Comparison of ENCODE assay signal across 10 cellular contexts in genomic region chr12:57781801-57782200, GRCh38. TPM values are rescaled to one million over a fixed set of nuclear protein-coding genes. Genes with fewer than 3 reads are reported as not detected.
DNase-seq lines count a peak whose midpoint lies in the region; ATAC-seq and TF ChIP-seq lines count a peak whose summit lies in the region.
"Had no signal": no experiment of that assay in that cellular context is flagged by ENCODE, and none has a peak within 500 bp of the region (broad histone marks: within the 10 kb centered on the region; RNA-seq: fewer than 3 reads in every experiment).

No MANE protein-coding gene starts in this region.

- peak overlapping the region; percentile 59; the same call in 1 of the 2 replicates for H3K27ac ChIP-seq in 22Rv1
- peak overlapping the region; percentile 73 for H3K27ac ChIP-seq in CD4-positive, alpha-beta memory T cell (ENCODE audit: low read depth, low read length)
- no peak overlapping the region for H3K27ac ChIP-seq in OCI-LY7 (ENCODE audit: low read depth, low read length, poor library complexity, severe bottlenecking)
- H3K27ac ChIP-seq: PC-9 had no signal

- peak overlapping the region; percentile 74; the same call in 1 of the 2 replicates for H2AFZ ChIP-seq in OCI-LY7 (ENCODE audit: low read length)
- H2AFZ ChIP-seq: PC-9 had no signal

- intact Hi-C loops in CD4-positive, alpha-beta memory T cell (cut with micrococcal nuclease), result loop anchor here (1.0 to 2.0 kb wide), 7 partner anchors 10 to 199 kb away; partner anchors contain the start of genes CDK4, EEF1AKMT3 and METTL1
- intact Hi-C loops in OCI-LY7 (cut with micrococcal nuclease; ENCODE audit: unreplicated experiment), result loop anchor here (5.0 kb wide), 1 partner anchor 126 kb away; no protein-coding TSS in a partner anchor

- POLR2A ChIA-PET in CD4-positive, alpha-beta memory T cell (lab: Charles Lee; ENCODE audit: partially characterized antibody), result interaction anchor here (0.7 to 7.0 kb wide), 13 partner anchors 9 to 155 kb away, joined by 3 to 53 read pairs (median 3); partner anchors contain the start of genes CDK4, CTDSP2, CYP27B1 and EEF1AKMT3
- POLR2A ChIA-PET in OCI-LY7 (lab: Charles Lee), result interaction anchor here (0.8 to 1.0 kb wide), 2 partner anchors 10 to 15 kb away, joined by 3 read pairs; partner anchors contain the start of genes EEF1AKMT3 and METTL1

- CTCF ChIA-PET in CD4-positive, alpha-beta memory T cell (lab: Charles Lee; ENCODE audit: partially characterized antibody), result interaction anchor here (0.7 to 7.8 kb wide), 17 partner anchors 8 to 125 kb away, joined by 3 to 64 read pairs (median 6); partner anchors contain the start of genes CDK4, CYP27B1, EEF1AKMT3 and METTL1
- CTCF ChIA-PET in OCI-LY7 (lab: Charles Lee; ENCODE audit: unreplicated experiment), result no interaction called here

- no peaks in the 10 kb centered on the region for H4K20me1 ChIP-seq in OCI-LY7 (ENCODE audit: insufficient read depth, low read length)

- peaks cover 9 to 26% of the 10 kb centered on the region in 2 donors for H3K36me3 Mint-ChIP-seq in CD4-positive, alpha-beta memory T cell
- H3K36me3 Mint-ChIP-seq in effector memory CD8-positive, alpha-beta T cell (ENCODE audit: insufficient read depth), result peaks cover 37% of the 10 kb centered on the region

- H3K27me3 Mint-ChIP-seq in CD4-positive, alpha-beta memory T cell, result no peaks in the 10 kb centered on the region
- no peaks in the 10 kb centered on the region for H3K27me3 Mint-ChIP-seq in effector memory CD8-positive, alpha-beta T cell

- peaks cover 0 to 4% (median 0%) of the 10 kb centered on the region in 8 donors for H3K9me3 Mint-ChIP-seq in CD4-positive, alpha-beta memory T cell
- H3K9me3 Mint-ChIP-seq in effector memory CD8-positive, alpha-beta T cell, result no peaks in the 10 kb centered on the region

- peaks cover 59% of the 10 kb centered on the region for H3K4me1 ChIP-seq in CD4-positive, alpha-beta memory T cell (ENCODE audit: insufficient read depth, low read length)
- peaks cover 20% of the 10 kb centered on the region for H3K4me1 ChIP-seq in OCI-LY7 (ENCODE audit: insufficient read depth, low read length, poor library complexity, severe bottlenecking)

- peak in 1 of 5 donors; percentile 9 for DNase-seq in CD4-positive, alpha-beta memory T cell
- DNase-seq in OCI-LY7 (ENCODE audit: low spot score) (no peak), foreskin fibroblast (no peak), NCI-H1417 (lab: John Stamatoyannopoulos, UW) (no peak), NCI-H2227 (lab: John Stamatoyannopoulos, UW; ENCODE audit: unreplicated experiment) (no peak), NCI-H128 (lab: John Stamatoyannopoulos, UW; ENCODE audit: unreplicated experiment) (no peak)
- DNase-seq in effector memory CD8-positive, alpha-beta T cell, result no peak

- H3K4me1 Mint-ChIP-seq in CD4-positive, alpha-beta memory T cell, result peaks cover 46 to 64% (median 54%) of the 10 kb centered on the region in 4 donors
- peaks cover 32 to 35% of the 10 kb centered on the region in 2 donors for H3K4me1 Mint-ChIP-seq in effector memory CD8-positive, alpha-beta T cell (ENCODE audit: low read depth in 2 of 2)

- BruUV-seq in OCI-LY7 (replicated peaks; lab: Mats Ljungman, UMichigan), result no TSS peak

- no peak for ATAC-seq in effector memory CD8-positive, alpha-beta T cell (replicated peaks)

- H3K4me2 ChIP-seq in OCI-LY7 (ENCODE audit: low read length), result 0 out of 2 replicates have a peak overlapping the region, but pooled peaks have one; percentile 12
- H3K4me2 ChIP-seq: PC-9 had no signal

- peak overlapping the region; percentile 95 to 100 (median 99) for H3K27ac Mint-ChIP-seq in CD4-positive, alpha-beta memory T cell
- H3K27ac Mint-ChIP-seq in effector memory CD8-positive, alpha-beta T cell, result peak overlapping the region; percentile 99

- no peaks in the 10 kb centered on the region for H3K9me3 ChIP-seq in CD4-positive, alpha-beta memory T cell (ENCODE audit: control insufficient read depth in 1 of 2, low read length in 2 of 2)
- no peaks in the 10 kb centered on the region for H3K9me3 ChIP-seq in OCI-LY7 (ENCODE audit: low read length)
- H3K9me3 ChIP-seq: vagina had no signal

- H3K4me3 Mint-ChIP-seq in CD4-positive, alpha-beta memory T cell, result peak overlapping the region; percentile 21 to 100 (median 97)
- H3K4me3 Mint-ChIP-seq in effector memory CD8-positive, alpha-beta T cell, result peak overlapping the region; percentile 15 to 100

- peaks cover 25% of the 10 kb centered on the region for H3K79me2 ChIP-seq in OCI-LY7 (ENCODE audit: insufficient read depth, low read depth, low read length)

- no peaks in the 10 kb centered on the region for H3K27me3 ChIP-seq in CD4-positive, alpha-beta memory T cell (ENCODE audit: insufficient read depth, low read length)
- H3K27me3 ChIP-seq: vagina had no signal

- no peak for TF ChIP-seq CTCF in 22Rv1 (IDR thresholded peaks at IDR 0.05)
- no peak for TF ChIP-seq CTCF in OCI-LY7 (conservative IDR thresholded peaks at IDR 0.05; ENCODE audit: low read length)
- TF ChIP-seq CTCF in foreskin fibroblast (IDR thresholded peaks at IDR 0.05; ENCODE audit: low read depth, low read length), result no peak

- H3K36me3 ChIP-seq in CD4-positive, alpha-beta memory T cell (ENCODE audit: insufficient read depth, low read length), result peaks cover 14% of the 10 kb centered on the region
- H3K36me3 ChIP-seq in OCI-LY7 (ENCODE audit: insufficient read depth, low read length), result peaks cover 26% of the 10 kb centered on the region

- H3K4me3 ChIP-seq in CD4-positive, alpha-beta memory T cell (ENCODE audit: low read length in 2 of 2), result peak overlapping the region in 1 of 2 donors; percentile 92
- no peak overlapping the region for H3K4me3 ChIP-seq in OCI-LY7 (ENCODE audit: low read depth, low read length, poor library complexity, severe bottlenecking)
- no peak overlapping the region for H3K4me3 ChIP-seq in foreskin fibroblast (ENCODE audit: low read depth in 1 of 2, low read length in 2 of 2)

- no peaks in the 10 kb centered on the region for H3K9me2 ChIP-seq in OCI-LY7 (ENCODE audit: insufficient read depth, low read length)

RNA-seq across cellular contexts. Expression of gene TSFM, which starts 0.8 kb away (rescaled TPM):
- 10 to 100 TPM; 18.9 to 22.2 TPM for total RNA-seq in CD4-positive, alpha-beta memory T cell
- 10 to 100 TPM; 23.2 to 32.5 TPM for polyA plus RNA-seq in CD4-positive, alpha-beta memory T cell
- total RNA-seq in OCI-LY7 (2014; rRNA removed; shearing (Covaris generic)), result 35.2 and 49.8 TPM in 2 replicates
- total RNA-seq in OCI-LY7 (2022), result 38.5 and 49.8 TPM in 2 replicates

RNA-seq across cellular contexts. Expression of gene EEF1AKMT3, which starts 9.4 kb away (rescaled TPM):
- 1 to 10 TPM; 3.1 to 4.9 TPM for total RNA-seq in CD4-positive, alpha-beta memory T cell
- 10 to 100 TPM in 1 of 2 donors, 1 to 10 TPM in 1; 5.3 to 12.4 TPM for polyA plus RNA-seq in CD4-positive, alpha-beta memory T cell
- 3.4 and 5.3 TPM in 2 replicates for total RNA-seq in OCI-LY7 (2014; rRNA removed; shearing (Covaris generic))
- total RNA-seq in OCI-LY7 (2022), result 6.3 TPM in 2 replicates

RNA-seq across cellular contexts. Expression of gene METTL1, which starts 9.9 kb away (rescaled TPM):
- 10 to 100 TPM in 1 of 2 experiments, 1 to 10 TPM in 1; 9.9 to 10.9 TPM for total RNA-seq in CD4-positive, alpha-beta memory T cell
- polyA plus RNA-seq in CD4-positive, alpha-beta memory T cell, result 10 to 100 TPM; 16.3 to 19.1 TPM
- 12.5 and 22.2 TPM in 2 replicates for total RNA-seq in OCI-LY7 (2014; rRNA removed; shearing (Covaris generic))
- total RNA-seq in OCI-LY7 (2022), result 23.6 and 27.0 TPM in 2 replicates

RNA-seq across cellular contexts. Expression of gene CYP27B1, which starts 14.9 kb away (rescaled TPM):
- total RNA-seq in CD4-positive, alpha-beta memory T cell, result 1 to 10 TPM in 1 of 2 experiments, under 1 TPM in 1; 0.64 to 1.4 TPM
- under 1 TPM; 0.55 to 0.93 TPM for polyA plus RNA-seq in CD4-positive, alpha-beta memory T cell
- total RNA-seq in OCI-LY7 (2014; rRNA removed; shearing (Covaris generic)), result 6.5 and 7.1 TPM in 2 replicates
- 6.6 and 6.9 TPM in 2 replicates for total RNA-seq in OCI-LY7 (2022)

RNA-seq across cellular contexts. Expression of gene MARCHF9, which starts 26.9 kb away (rescaled TPM):
- 10 to 100 TPM; 58.0 to 62.8 TPM for total RNA-seq in CD4-positive, alpha-beta memory T cell
- 1 to 10 TPM; 3.7 to 8.9 TPM for polyA plus RNA-seq in CD4-positive, alpha-beta memory T cell
- 29.3 and 29.4 TPM in 2 replicates for total RNA-seq in OCI-LY7 (2014; rRNA removed; shearing (Covaris generic))
- 46.2 and 47.7 TPM in 2 replicates for total RNA-seq in OCI-LY7 (2022)
